8 cellular contexts compared by ENCODE assay signal in the genomic region with DNA sequence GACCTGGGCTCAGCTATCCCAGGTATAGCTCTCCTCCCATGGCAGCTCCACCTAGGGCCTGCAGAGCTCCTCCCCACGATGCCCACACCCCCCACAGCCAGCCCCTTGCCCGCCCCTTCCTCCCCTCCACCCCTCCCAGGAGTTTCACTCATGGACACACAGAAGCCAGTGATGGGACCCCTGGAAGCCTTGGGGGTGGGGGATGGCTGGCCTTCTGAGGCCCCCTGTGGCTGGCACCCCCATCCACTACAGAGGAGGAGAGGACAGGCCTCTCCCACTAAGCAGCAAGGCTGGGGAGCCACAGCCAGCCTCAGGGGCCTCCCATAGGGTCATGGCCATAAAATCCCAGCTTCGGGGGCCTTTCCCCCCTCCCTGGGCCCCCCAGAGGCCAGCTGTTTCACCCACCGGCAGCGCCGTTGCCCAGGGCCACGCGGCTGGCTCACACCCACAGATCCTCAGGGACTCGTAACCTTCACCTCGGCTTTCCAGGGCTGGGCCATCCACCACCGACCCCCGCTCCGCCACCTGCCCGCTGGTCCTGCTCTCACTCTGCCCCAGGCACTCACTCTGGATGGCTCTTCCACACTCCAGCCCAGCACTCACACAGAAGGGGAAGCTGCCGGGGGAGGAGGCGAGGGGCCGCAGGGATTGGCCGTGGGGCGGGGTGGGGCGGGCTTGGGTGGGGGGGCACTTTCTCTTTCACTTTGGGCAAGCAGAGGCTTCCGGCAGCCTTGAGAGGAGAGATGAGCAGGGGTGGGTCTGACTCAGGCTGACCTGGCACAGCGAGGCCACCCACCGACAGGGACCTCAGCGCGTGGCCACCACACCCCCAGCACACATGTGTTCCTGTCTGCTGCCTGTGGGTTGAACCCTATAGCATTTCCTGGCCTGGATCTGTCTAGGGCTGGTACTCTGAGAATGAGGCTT. TPM values are rescaled to one million over a fixed set of nuclear protein-coding genes. Genes with fewer than 3 reads are reported as not detected.
DNase-seq lines count a peak whose midpoint lies in the region; ATAC-seq and TF ChIP-seq lines count a peak whose summit lies in the region.

No MANE protein-coding gene starts in this region.

- ATAC-seq in GM18520 (IDR thresholded peaks at IDR 0.05; ENCODE audit: unreplicated experiment) = no peak

- no peak overlapping the region for H3K9ac ChIP-seq in parathyroid adenoma

- H3K4me2 ChIP-seq in parathyroid adenoma (ENCODE audit: low read length) = peak overlapping the region; percentile 42

- H3K27ac Mint-ChIP-seq in type B pancreatic cell = peak overlapping the region; percentile 29

- H2AFZ ChIP-seq in parathyroid adenoma = no peak overlapping the region

- peak overlapping the region; percentile 91 for H3K4me3 Mint-ChIP-seq in type B pancreatic cell

- H3K4me3 ChIP-seq in SJCRH30 (peak overlapping the region; percentile 71), parathyroid adenoma (ENCODE audit: low read depth, low read length) (no peak overlapping the region)

- peaks cover 8% of the 10 kb centered on the region for H3K4me1 Mint-ChIP-seq in type B pancreatic cell (ENCODE audit: unreplicated experiment)

- H3K36me3 Mint-ChIP-seq in type B pancreatic cell = no peaks in the 10 kb centered on the region

- H3K9me3 ChIP-seq in SJCRH30 (replicated peaks) (no peaks in the 10 kb centered on the region), parathyroid adenoma (ENCODE audit: control insufficient read depth, low read length) (no peaks in the 10 kb centered on the region)

- H3K27me3 ChIP-seq in SJCRH30 (no peaks in the 10 kb centered on the region), parathyroid adenoma (ENCODE audit: control insufficient read depth, insufficient read depth, low read length) (no peaks in the 10 kb centered on the region)

- H3K27me3 Mint-ChIP-seq in type B pancreatic cell = no peaks in the 10 kb centered on the region

- H3K4me1 ChIP-seq in SJCRH30 (peaks cover 17% of the 10 kb centered on the region), parathyroid adenoma (peaks cover 4% of the 10 kb centered on the region)

- H3K36me3 ChIP-seq in SJCRH30 (peaks cover under 1% of the 10 kb centered on the region; the same call in 1 of the 2 replicates), parathyroid adenoma (ENCODE audit: control insufficient read depth, insufficient read depth, low read length) (no peaks in the 10 kb centered on the region)

- H3K9me3 Mint-ChIP-seq in type B pancreatic cell = no peaks in the 10 kb centered on the region

- TF ChIP-seq CTCF in parathyroid adenoma (IDR thresholded peaks at IDR 0.05) = no peak
- no peak for TF ChIP-seq CTCF in type B pancreatic cell (conservative IDR thresholded peaks at IDR 0.05)

- DNase-seq in ELR (ENCODE audit: low read depth) = peak; percentile 95
- peak; percentile 61 for DNase-seq in HT-29 (ENCODE audit: low spot score)
- peak; percentile 94 for DNase-seq in SJCRH30
- DNase-seq in activated gamma-delta T cell treated with Interleukin-2 at 50 U/mL for 16 hours = peak; percentile 72
- peak; percentile 92 for DNase-seq in germinal center (ENCODE audit: low spot score)
- DNase-seq in type B pancreatic cell (ENCODE audit: extremely low spot score, unreplicated experiment) = no peak

- no peaks in the 10 kb centered on the region for H3K79me2 ChIP-seq in parathyroid adenoma

- H3K27ac ChIP-seq in SJCRH30 (peak overlapping the region; percentile 53), parathyroid adenoma (no peak overlapping the region)

RNA-seq across cellular contexts. Expression of gene SLC25A22, which starts 2.2 kb away (rescaled TPM):
- 82.6 and 108 TPM in 2 replicates for total RNA-seq in HT-29 (2014; rRNA removed; shearing (Covaris generic))
- total RNA-seq in SJCRH30 (2014; rRNA removed; shearing (Covaris generic)) = 20.2 and 22.4 TPM in 2 replicates
- total RNA-seq in type B pancreatic cell (ENCODE audit: low replicate concordance) = 31.6 and 35.6 TPM in 2 replicates

RNA-seq across cellular contexts. Expression of gene CEND1, which starts 6.0 kb away (rescaled TPM):
- 0.47 TPM in 1 of 2 replicates, not detected in the other for total RNA-seq in HT-29 (2014; rRNA removed; shearing (Covaris generic))
- total RNA-seq in SJCRH30 (2014; rRNA removed; shearing (Covaris generic)) = 1.5 TPM in 2 replicates
- total RNA-seq in type B pancreatic cell (ENCODE audit: low replicate concordance) = 0.17 and 0.89 TPM in 2 replicates

RNA-seq across cellular contexts. Expression of gene PIDD1, which starts 9.1 kb away (rescaled TPM):
- total RNA-seq in HT-29 (2014; rRNA removed; shearing (Covaris generic)) = 31.7 and 53.9 TPM in 2 replicates
- total RNA-seq in SJCRH30 (2014; rRNA removed; shearing (Covaris generic)) = 18.3 and 21.2 TPM in 2 replicates
- total RNA-seq in type B pancreatic cell (ENCODE audit: low replicate concordance) = 32.7 and 44.5 TPM in 2 replicates

RNA-seq across cellular contexts. Expression of gene RPLP2, which starts 13.9 kb away (rescaled TPM):
- total RNA-seq in HT-29 (2014; rRNA removed; shearing (Covaris generic)) = 1,913 and 1,915 TPM in 2 replicates
- total RNA-seq in SJCRH30 (2014; rRNA removed; shearing (Covaris generic)) = 1,150 and 1,247 TPM in 2 replicates
- total RNA-seq in type B pancreatic cell (ENCODE audit: low replicate concordance) = 1,985 and 2,207 TPM in 2 replicates

RNA-seq across cellular contexts. Expression of gene GATD1, which starts 18.6 kb away (rescaled TPM):
- 128 and 132 TPM in 2 replicates for total RNA-seq in HT-29 (2014; rRNA removed; shearing (Covaris generic))
- 28.9 and 39.9 TPM in 2 replicates for total RNA-seq in SJCRH30 (2014; rRNA removed; shearing (Covaris generic))
- total RNA-seq in type B pancreatic cell (ENCODE audit: low replicate concordance) = 80.1 and 80.9 TPM in 2 replicates
